In the genomic region with DNA sequence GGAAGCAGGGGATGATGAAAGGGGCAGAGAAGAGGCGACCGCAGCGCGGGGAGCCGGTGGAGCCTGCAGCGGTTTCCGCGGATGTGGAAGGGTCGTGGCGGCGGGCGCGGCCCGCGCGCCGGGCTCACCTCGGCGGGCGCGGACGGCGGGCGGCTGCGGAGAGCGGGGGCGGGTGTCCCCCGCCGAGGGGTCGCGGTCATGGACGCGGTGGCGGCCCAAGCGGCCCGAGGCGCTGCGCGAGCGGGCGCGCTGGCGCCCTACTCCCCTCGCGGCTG, we compare ENCODE assay signal across 8 cellular contexts. TPM values are rescaled to one million over a fixed set of nuclear protein-coding genes. Genes with fewer than 3 reads are reported as not detected.
DNase-seq lines count a peak whose midpoint lies in the region; ATAC-seq, FAIRE-seq and TF ChIP-seq lines count a peak whose summit lies in the region.

No MANE protein-coding gene starts in this region.

- no peaks in the 10 kb centered on the region for H3K9me3 Mint-ChIP-seq in astrocyte (ENCODE audit: unreplicated experiment)

- H3K27ac ChIP-seq in A549 (peak overlapping the region; percentile 97 to 99), astrocyte (ENCODE audit: low read depth, low read length) (peak overlapping the region; percentile 44), right lobe of liver (peak overlapping the region; percentile 92 to 96 (median 95)), subcutaneous abdominal adipose tissue (ENCODE audit: low read depth, low read length) (peak overlapping the region; percentile 88)

- peaks cover 20% of the 10 kb centered on the region for H3K4me1 Mint-ChIP-seq in astrocyte (ENCODE audit: low read depth, unreplicated experiment)

- H3K4me2 ChIP-seq in A549 (peak overlapping the region; percentile 80), astrocyte (ENCODE audit: low read length) (peak overlapping the region; percentile 85)

- H4K20me1 ChIP-seq in astrocyte (ENCODE audit: insufficient read depth, low read length), result peaks cover 11% of the 10 kb centered on the region

- H3K36me3 Mint-ChIP-seq in astrocyte (ENCODE audit: low read depth, unreplicated experiment), result peaks cover 3% of the 10 kb centered on the region

- H3K9me3 ChIP-seq in A549, result no peaks in the 10 kb centered on the region
- no peaks in the 10 kb centered on the region for H3K9me3 ChIP-seq in astrocyte (ENCODE audit: insufficient read depth, low read depth, low read length)
- H3K9me3 ChIP-seq in right lobe of liver, result no peaks in the 10 kb centered on the region
- H3K9me3 ChIP-seq in subcutaneous abdominal adipose tissue (ENCODE audit: control insufficient read depth in 5 of 5, low read length in 5 of 5), result no peaks in the 10 kb centered on the region

- ATAC-seq in A549, result peak; percentile 12 to 51; a peak in 5 of 6 replicates
- ATAC-seq in GM19351 (IDR thresholded peaks at IDR 0.05; ENCODE audit: unreplicated experiment), result peak; percentile 24
- ATAC-seq in right lobe of liver, result peak in 1 of 4 donors; percentile 6

- CTCF ChIA-PET in A549 (lab: Yijun Ruan, JAX), result interaction anchor here (1.1 to 2.5 kb wide), 5 partner anchors 91 to 153 kb away, joined by 3 to 15 read pairs (median 4); no protein-coding TSS in a partner anchor

- no peak for TF ChIP-seq EP300 in A549 (IDR thresholded peaks at IDR 0.05)

- no peak for FAIRE-seq in A549 (lab: Jason Lieb, UNC)
- FAIRE-seq in astrocyte (lab: Jason Lieb, UNC), result no peak

- DNase-seq in A549 (ENCODE audit: low read depth in 1 of 2, low spot score in 1 of 2) (no peak), astrocyte (ENCODE audit: low read depth) (no peak), right lobe of liver (no peak), AG08396 (ENCODE audit: low spot score) (no peak), GOT3 (lab: John Stamatoyannopoulos, UW) (no peak)
- DNase-seq in Jurkat, Clone E6-1 (ENCODE audit: low read depth, low spot score), result no peak

- under 1% methylated on average over 28 of the region's 45 CpGs for WGBS in A549 (ENCODE audit: missing lambda C conversion rate)
- 7% methylated on average over 3 of the region's 45 CpGs for WGBS in right lobe of liver (ENCODE audit: insufficient coverage, low coverage, low lambda C conversion rate, missing lambda C conversion rate)

- H3K9ac ChIP-seq in astrocyte (ENCODE audit: low read length) (peak overlapping the region; percentile 85), subcutaneous abdominal adipose tissue (ENCODE audit: low read length in 5 of 5) (peak overlapping the region; percentile 75 to 90 (median 83))

- H3K4me3 Mint-ChIP-seq in astrocyte (ENCODE audit: unreplicated experiment), result peak overlapping the region; percentile 86

- intact Hi-C loops in right lobe of liver (cut with DNase I), result loop anchor here (10.0 kb wide), 2 partner anchors 55 to 145 kb away; no protein-coding TSS in a partner anchor

- no peak for TF ChIP-seq RAD21 in A549 (conservative IDR thresholded peaks at IDR 0.05 in 1 of 2, IDR thresholded peaks at IDR 0.05 in 1 of 2)

- H3K36me3 ChIP-seq in astrocyte (ENCODE audit: insufficient read depth, low read length), result no peaks in the 10 kb centered on the region
- peaks cover 0 to 3% (median 0%) of the 10 kb centered on the region in 4 donors for H3K36me3 ChIP-seq in right lobe of liver
- peaks cover 0 to 6% (median 0%) of the 10 kb centered on the region in 5 donors for H3K36me3 ChIP-seq in subcutaneous abdominal adipose tissue (ENCODE audit: control insufficient read depth in 5 of 5, insufficient read depth in 5 of 5, low read length in 5 of 5)

- peaks cover 4% of the 10 kb centered on the region for H3K27me3 Mint-ChIP-seq in astrocyte (ENCODE audit: low read depth, unreplicated experiment)

- peaks cover 11% of the 10 kb centered on the region for H3K79me2 ChIP-seq in astrocyte (ENCODE audit: insufficient read depth, low read length)

- TF ChIP-seq CTCF in A549 (IDR thresholded peaks at IDR 0.05) (no peak), astrocyte (IDR thresholded peaks at IDR 0.05; ENCODE audit: insufficient read depth, low read depth, low read length) (no peak), right lobe of liver (IDR thresholded peaks at IDR 0.05) (no peak)

- H2AFZ ChIP-seq in astrocyte (ENCODE audit: low read depth, low read length), result peak overlapping the region; percentile 77

- peak overlapping the region; percentile 66 for H3K27ac Mint-ChIP-seq in astrocyte (ENCODE audit: unreplicated experiment)

- POLR2A ChIA-PET in A549 (lab: Yijun Ruan, JAX), result interaction anchor here (1.6 kb wide), 2 partner anchors 90 to 115 kb away, joined by 8 to 10 read pairs; no protein-coding TSS in a partner anchor

- H3K4me1 ChIP-seq in A549, result peaks cover 44% of the 10 kb centered on the region
- H3K4me1 ChIP-seq in astrocyte (ENCODE audit: insufficient read depth, low read length), result no peaks in the 10 kb centered on the region
- peaks cover 0 to 31% (median 0%) of the 10 kb centered on the region in 4 donors for H3K4me1 ChIP-seq in right lobe of liver
- H3K4me1 ChIP-seq in subcutaneous abdominal adipose tissue (ENCODE audit: control insufficient read depth in 5 of 5, insufficient read depth in 5 of 5, low read length in 5 of 5), result peaks cover 0 to 50% (median 29%) of the 10 kb centered on the region in 5 donors

- H3K27me3 ChIP-seq in astrocyte (ENCODE audit: insufficient read depth, low read length) (no peaks in the 10 kb centered on the region), right lobe of liver (no peaks in the 10 kb centered on the region), subcutaneous abdominal adipose tissue (ENCODE audit: control insufficient read depth in 5 of 5, insufficient read depth in 4 of 5, low read length in 5 of 5) (no peaks in the 10 kb centered on the region)

- H3K4me3 ChIP-seq in A549 (peak overlapping the region; percentile 69), astrocyte (ENCODE audit: insufficient read depth, low read depth, low read length) (peak overlapping the region; percentile 70), right lobe of liver (peak overlapping the region; percentile 26 to 76 (median 64)), subcutaneous abdominal adipose tissue (ENCODE audit: low read depth in 1 of 5, low read length in 5 of 5) (peak overlapping the region; percentile 71 to 88 (median 79))
- H3K4me3 ChIP-seq in Jurkat, Clone E6-1 (ENCODE audit: low read length), result peak overlapping the region; percentile 69

- TF ChIP-seq POLR2A in A549 (IDR thresholded peaks at IDR 0.05; ENCODE audit: low read length) (no peak), right lobe of liver (IDR thresholded peaks at IDR 0.05) (no peak)

TF ChIP-seq in A549, 52 proteins besides CTCF, POLR2A, EP300 and RAD21:
- TF ChIP-seq, protein P1, sequence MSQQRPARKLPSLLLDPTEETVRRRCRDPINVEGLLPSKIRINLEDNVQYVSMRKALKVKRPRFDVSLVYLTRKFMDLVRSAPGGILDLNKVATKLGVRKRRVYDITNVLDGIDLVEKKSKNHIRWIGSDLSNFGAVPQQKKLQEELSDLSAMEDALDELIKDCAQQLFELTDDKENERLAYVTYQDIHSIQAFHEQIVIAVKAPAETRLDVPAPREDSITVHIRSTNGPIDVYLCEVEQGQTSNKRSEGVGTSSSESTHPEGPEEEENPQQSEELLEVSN (IDR thresholded peaks at IDR 0.05; ENCODE audit: borderline replicate concordance, low read depth), result 0 out of 2 replicates have a peak, but pooled peaks have one; percentile 4
- no peak for TF ChIP-seq MAZ (IDR thresholded peaks at IDR 0.05; ENCODE audit: borderline replicate concordance, low read depth, low read length)
TF ChIP-seq in A549: peak in this region for 1.

RNA-seq across cellular contexts. Expression of gene LPGAT1, which starts 0.6 kb away (rescaled TPM):
- polyA plus RNA-seq in A549 (2011; rRNA removed), result 48.0 and 48.5 TPM in 2 replicates
- polyA plus RNA-seq in A549 (2012; cell fraction: cytosol; rRNA removed), result 6.1 and 11.4 TPM in 2 replicates
- polyA plus RNA-seq in A549 (2012; cell fraction: nucleus; rRNA removed), result 3.9 and 6.9 TPM in 2 replicates
- polyA plus RNA-seq in A549 (2017; fragmentation: RNase III; extraction: RNeasy Plus Mini Kit Qiagen cat#74134 plus additional on column Dnase treatment), result 27.7 to 32.3 TPM (median 30.1 TPM) in 3 replicates
- 38.2 and 39.6 TPM in 2 replicates for polyA minus RNA-seq in A549 (2011; rRNA and poly(A)+ RNA removed)
- polyA plus RNA-seq in Jurkat, Clone E6-1 (2012; ENCODE audit: insufficient read depth, insufficient read length), result 7.3 TPM
- total RNA-seq in astrocyte, result 36.7 and 37.7 TPM in 2 replicates
- 100 to 1,000 TPM in 1 of 6 experiments, 10 to 100 TPM in 5; 32.0 to 141 (median 55.7) TPM for total RNA-seq in right lobe of liver

Comparison
In these comparisons a context has a peak if more than half of its experiments do, and no peak if none do; other contexts are left out.
1. H3K27ac ChIP-seq: peak in every context shown above with its lines; median percentile 98 in A549; 95 in right lobe of liver; 88 in subcutaneous abdominal adipose tissue; 44 in astrocyte.